ENCODE assay signal across 8 cellular contexts in the genomic region with DNA sequence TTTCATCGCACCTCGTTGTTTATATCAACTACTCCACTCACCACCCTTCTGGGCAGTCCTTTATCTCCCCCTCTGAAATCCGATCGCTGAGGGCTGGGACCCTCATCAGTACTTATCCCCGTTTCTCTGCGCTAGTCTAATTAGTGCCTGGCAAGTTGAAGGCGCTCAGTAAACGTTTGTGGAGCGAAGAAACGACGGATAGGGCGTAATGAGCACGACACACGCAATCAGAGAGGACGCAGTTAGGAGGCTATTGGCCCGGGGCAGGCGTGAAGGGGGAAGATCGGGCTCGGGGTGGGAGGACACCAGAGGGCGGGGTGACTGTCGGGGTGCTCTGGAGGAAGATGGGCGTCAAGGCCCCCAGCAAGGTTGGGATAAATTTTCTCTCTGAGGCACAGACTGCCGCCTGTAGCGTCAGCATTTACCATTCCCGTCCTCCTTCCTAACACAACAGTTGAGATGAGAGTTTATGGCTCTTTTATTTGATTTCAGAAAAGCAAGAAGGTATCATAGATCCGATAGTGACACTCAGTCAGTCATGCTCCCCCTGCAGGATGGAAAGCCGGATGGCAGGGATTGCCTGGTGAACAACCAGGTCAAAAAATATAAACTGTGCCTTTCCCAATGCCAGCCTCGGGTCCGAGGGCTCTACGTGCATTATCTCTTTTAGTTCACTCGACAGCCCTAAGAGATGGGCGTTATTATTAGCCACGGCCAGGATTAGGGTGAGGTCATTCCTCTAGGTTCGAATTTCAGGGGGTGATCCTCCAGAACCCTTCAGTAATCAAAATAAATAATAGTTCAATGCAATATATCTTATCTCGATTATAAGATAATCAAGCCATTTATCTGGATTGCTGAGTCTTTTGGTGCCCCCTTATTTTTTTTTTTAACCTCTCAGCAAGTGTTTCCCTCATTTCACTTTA. TPM values are rescaled to one million over a fixed set of nuclear protein-coding genes. Genes with fewer than 3 reads are reported as not detected.
DNase-seq lines count a peak whose midpoint lies in the region; ATAC-seq and TF ChIP-seq lines count a peak whose summit lies in the region.

No MANE protein-coding gene starts in this region.

- peak; percentile 80 to 84 for ATAC-seq in CD4-positive, CD25-positive, alpha-beta regulatory T cell (ENCODE audit: low read depth in 2 of 2)
- ATAC-seq in GM21825 (IDR thresholded peaks at IDR 0.05; ENCODE audit: unreplicated experiment) (peak; percentile 49), heart right ventricle (peak; percentile 78 to 88 (median 85)), upper lobe of right lung (peak; percentile 86)

- no peaks in the 10 kb centered on the region for H3K27me3 ChIP-seq in CD4-positive, CD25-positive, alpha-beta regulatory T cell (ENCODE audit: control insufficient read depth, insufficient read depth, low read length)
- H3K27me3 ChIP-seq in adipocyte (replicated peaks; ENCODE audit: control insufficient read depth, insufficient read depth, low read length) (no peaks in the 10 kb centered on the region), heart right ventricle (no peaks in the 10 kb centered on the region), upper lobe of right lung (no peaks in the 10 kb centered on the region)

- WGBS in heart right ventricle, 2 donors: 1 to 2% methylated on average over 35 of the region's 35 CpGs

- H3K9ac ChIP-seq in adipocyte (ENCODE audit: low read length): peak overlapping the region; percentile 98

- peak; percentile 78 to 91 (median 87) for DNase-seq in CD4-positive, CD25-positive, alpha-beta regulatory T cell
- DNase-seq in NCI-H1417 (lab: John Stamatoyannopoulos, UW) (peak; percentile 79 to 86 (median 81)), SW480 (ENCODE audit: low spot score) (peak; percentile 86), adipocyte (ENCODE audit: low read depth) (peak; percentile 93), heart right ventricle (peak; percentile 76 to 85), progenitor cell of endocrine pancreas (ENCODE audit: low spot score, unreplicated experiment) (peak; percentile 26), upper lobe of right lung (peak; percentile 92)

- H3K4me1 ChIP-seq in CD4-positive, CD25-positive, alpha-beta regulatory T cell (ENCODE audit: control insufficient read depth, insufficient read depth, low read length, poor library complexity, severe bottlenecking): peaks cover 19% of the 10 kb centered on the region
- peaks cover 18% of the 10 kb centered on the region for H3K4me1 ChIP-seq in adipocyte (ENCODE audit: control insufficient read depth, insufficient read depth, low read length)
- peaks cover 0 to 29% (median 18%) of the 10 kb centered on the region in 9 donors for H3K4me1 ChIP-seq in heart right ventricle
- H3K4me1 ChIP-seq in upper lobe of right lung: peaks cover 23% of the 10 kb centered on the region

- peak; percentile 70 to 94 (median 87) for TF ChIP-seq CTCF in heart right ventricle (IDR thresholded peaks at IDR 0.05)
- peak; percentile 79 for TF ChIP-seq CTCF in progenitor cell of endocrine pancreas (IDR thresholded peaks at IDR 0.05; ENCODE audit: unreplicated experiment)
- TF ChIP-seq CTCF in upper lobe of right lung (IDR thresholded peaks at IDR 0.05): peak; percentile 89

- H3K27ac Mint-ChIP-seq in CD4-positive, CD25-positive, alpha-beta regulatory T cell: peak overlapping the region; percentile 99 to 100 (median 100)
- H3K27ac Mint-ChIP-seq in progenitor cell of endocrine pancreas: peak overlapping the region; percentile 97

- H3K4me3 ChIP-seq in CD4-positive, CD25-positive, alpha-beta regulatory T cell (ENCODE audit: low read depth, low read length): peak overlapping the region; percentile 85
- H3K4me3 ChIP-seq in adipocyte (ENCODE audit: low read length): peak overlapping the region; percentile 97
- H3K4me3 ChIP-seq in heart right ventricle: peak overlapping the region; percentile 53 to 75 (median 66)
- H3K4me3 ChIP-seq in upper lobe of right lung: peak overlapping the region; percentile 67

- peaks cover 10% of the 10 kb centered on the region for H3K27me3 Mint-ChIP-seq in CD4-positive, CD25-positive, alpha-beta regulatory T cell
- H3K27me3 Mint-ChIP-seq in progenitor cell of endocrine pancreas: no peaks in the 10 kb centered on the region

- H3K36me3 ChIP-seq in CD4-positive, CD25-positive, alpha-beta regulatory T cell (ENCODE audit: control insufficient read depth, insufficient read depth, low read length): no peaks in the 10 kb centered on the region
- H3K36me3 ChIP-seq in adipocyte (ENCODE audit: control insufficient read depth, insufficient read depth, low read length, severe bottlenecking) (no peaks in the 10 kb centered on the region), heart right ventricle (no peaks in the 10 kb centered on the region), upper lobe of right lung (no peaks in the 10 kb centered on the region)

- peak overlapping the region; percentile 94 for H3K27ac ChIP-seq in CD4-positive, CD25-positive, alpha-beta regulatory T cell (ENCODE audit: insufficient read depth, low read length, poor library complexity, severe bottlenecking)
- H3K27ac ChIP-seq in heart right ventricle (peak overlapping the region; percentile 93 to 99 (median 98)), upper lobe of right lung (peak overlapping the region; percentile 100)

- no peaks in the 10 kb centered on the region for H3K36me3 Mint-ChIP-seq in CD4-positive, CD25-positive, alpha-beta regulatory T cell
- H3K36me3 Mint-ChIP-seq in progenitor cell of endocrine pancreas (ENCODE audit: insufficient read depth): no peaks in the 10 kb centered on the region

- peaks cover 0 to 3% (median 0%) of the 10 kb centered on the region in 7 donors for H3K9me3 Mint-ChIP-seq in CD4-positive, CD25-positive, alpha-beta regulatory T cell
- no peaks in the 10 kb centered on the region for H3K9me3 Mint-ChIP-seq in progenitor cell of endocrine pancreas (ENCODE audit: low read depth)

- intact Hi-C loops in heart right ventricle (cut with DNase I): loop anchor here in 6 of 10 donors (1.0 to 2.0 kb wide), 4 partner anchors 20 to 28 kb away; no protein-coding TSS in a partner anchor
- intact Hi-C loops in upper lobe of right lung (cut with DNase I): no loop called here

- peak overlapping the region; percentile 95 to 100 (median 97) for H3K4me3 Mint-ChIP-seq in CD4-positive, CD25-positive, alpha-beta regulatory T cell
- H3K4me3 Mint-ChIP-seq in progenitor cell of endocrine pancreas (ENCODE audit: low read depth): peak overlapping the region; percentile 87

- no peaks in the 10 kb centered on the region for H3K9me3 ChIP-seq in CD4-positive, CD25-positive, alpha-beta regulatory T cell (ENCODE audit: control insufficient read depth in 2 of 2, low read length in 2 of 2)
- H3K9me3 ChIP-seq in adipocyte (ENCODE audit: control insufficient read depth, low read length) (no peaks in the 10 kb centered on the region), heart right ventricle (no peaks in the 10 kb centered on the region), upper lobe of right lung (no peaks in the 10 kb centered on the region)

- H3K4me1 Mint-ChIP-seq in CD4-positive, CD25-positive, alpha-beta regulatory T cell: peaks cover 10 to 45% (median 21%) of the 10 kb centered on the region in 4 donors
- H3K4me1 Mint-ChIP-seq in progenitor cell of endocrine pancreas (ENCODE audit: low read depth): peaks cover 10% of the 10 kb centered on the region

RNA-seq across cellular contexts. Expression of a gene that starts 9.5 kb away (rescaled TPM):
- total RNA-seq in CD4-positive, CD25-positive, alpha-beta regulatory T cell: 2.5 TPM
- polyA plus RNA-seq in CD4-positive, CD25-positive, alpha-beta regulatory T cell: 1 to 10 TPM; 1.3 to 4.1 (median 1.6) TPM
- total RNA-seq in heart right ventricle: 1 to 10 TPM; 2.5 to 6.9 (median 3.9) TPM
- polyA plus RNA-seq in heart right ventricle: 10 to 100 TPM in 1 of 2 donors, 1 to 10 TPM in 1; 7.8 to 13.5 TPM
- total RNA-seq in progenitor cell of endocrine pancreas: 4.9 and 5.9 TPM in 2 replicates
- 18.5 TPM for total RNA-seq in upper lobe of right lung

Comparison
In these comparisons a context has a peak if more than half of its experiments do, and no peak if none do; other contexts are left out.
1. Peak in every context shown above with its lines: DNase-seq, ATAC-seq, H3K4me3 ChIP-seq and H3K27ac ChIP-seq.
2. DNase-seq: peak in every context shown above with its lines; median percentile 93 in adipocyte; 92 in upper lobe of right lung; 87 in CD4-positive, CD25-positive, alpha-beta regulatory T cell; 86 in SW480; 81 in NCI-H1417; 80 in heart right ventricle; 26 in progenitor cell of endocrine pancreas.